Comparison of ENCODE assay signal across 11 cellular contexts in genomic region chr9:27109621-27110020, GRCh38. TPM values are rescaled to one million over a fixed set of nuclear protein-coding genes. Genes with fewer than 3 reads are reported as not detected.
DNase-seq lines count a peak whose midpoint lies in the region; ATAC-seq, FAIRE-seq and TF ChIP-seq lines count a peak whose summit lies in the region.
"Had no signal": no experiment of that assay in that cellular context is flagged by ENCODE, and none has a peak within 500 bp of the region (broad histone marks: within the 10 kb centered on the region; RNA-seq: fewer than 3 reads in every experiment).

No MANE protein-coding gene starts in this region.

- no peaks in the 10 kb centered on the region for H3K36me3 ChIP-seq in left ventricle myocardium inferior
- H3K36me3 ChIP-seq in esophagus muscularis mucosa: no peaks in the 10 kb centered on the region
- no peaks in the 10 kb centered on the region for H3K36me3 ChIP-seq in uterus

- WGBS in esophagus muscularis mucosa: 88% methylated on average over 2 of the region's 2 CpGs

- no peaks in the 10 kb centered on the region for H3K27me3 Mint-ChIP-seq in mesothelial cell of epicardium (ENCODE audit: low read depth)

- intact Hi-C loops in left ventricle myocardium inferior (cut with micrococcal nuclease): no loop called here
- intact Hi-C loops in Right ventricle myocardium superior (cut with DNase I): no loop called here
- intact Hi-C loops in esophagus muscularis mucosa (cut with DNase I): no loop called here
- intact Hi-C loops in uterus (cut with DNase I; ENCODE audit: low total_unique reads): no loop called here

- H3K36me3 Mint-ChIP-seq in mesothelial cell of epicardium: no peaks in the 10 kb centered on the region

- TF ChIP-seq CTCF in left ventricle myocardium inferior (IDR thresholded peaks at IDR 0.05; ENCODE audit: borderline replicate concordance) (no peak), esophagus muscularis mucosa (IDR thresholded peaks at IDR 0.05) (no peak), mesothelial cell of epicardium (IDR thresholded peaks at IDR 0.05; ENCODE audit: unreplicated experiment) (no peak), uterus (IDR thresholded peaks at IDR 0.05) (no peak)

- TF ChIP-seq POLR2A in esophagus muscularis mucosa (IDR thresholded peaks at IDR 0.05; ENCODE audit: low read depth): no peak
- TF ChIP-seq POLR2A in uterus (IDR thresholded peaks at IDR 0.05): no peak

- H3K4me3 Mint-ChIP-seq in mesothelial cell of epicardium: peak overlapping the region; percentile 57

- H3K27ac Mint-ChIP-seq in mesothelial cell of epicardium: peak overlapping the region; percentile 82

- no peaks in the 10 kb centered on the region for H3K27me3 ChIP-seq in left ventricle myocardium inferior (ENCODE audit: low read depth)
- no peaks in the 10 kb centered on the region for H3K27me3 ChIP-seq in esophagus muscularis mucosa
- H3K27me3 ChIP-seq in uterus: no peaks in the 10 kb centered on the region

- H3K4me3 ChIP-seq in left ventricle myocardium inferior (peak overlapping the region; percentile 64), esophagus muscularis mucosa (peak overlapping the region; percentile 27 to 34 (median 32)), uterus (peak overlapping the region; percentile 1 to 9)

- DNase-seq in left ventricle myocardium inferior (no peak), Right ventricle myocardium superior (no peak), esophagus muscularis mucosa (ENCODE audit: extremely low spot score) (no peak), mesothelial cell of epicardium (ENCODE audit: low spot score in 2 of 2, unreplicated experiment in 2 of 2) (no peak), uterus (no peak), urothelium cell line (ENCODE audit: low spot score) (no peak), NCI-H1105 (lab: John Stamatoyannopoulos, UW) (no peak)
- DNase-seq in activated CD8-positive, alpha-beta memory T cell treated with anti-CD3 and anti-CD28 coated beads, Interleukin-2, amount 50 U/mL, for 48 hours: no peak
- DNase-seq: effector memory CD4-positive, alpha-beta T cell; NCI-H1092; NCI-H524 had no signal

- H3K9me3 ChIP-seq in left ventricle myocardium inferior (replicated peaks) (no peaks in the 10 kb centered on the region), esophagus muscularis mucosa (no peaks in the 10 kb centered on the region), uterus (no peaks in the 10 kb centered on the region)

- peaks cover 35% of the 10 kb centered on the region for H3K4me1 Mint-ChIP-seq in mesothelial cell of epicardium

- peak overlapping the region; percentile 83 for H3K27ac ChIP-seq in left ventricle myocardium inferior (replicated peaks)
- H3K27ac ChIP-seq in esophagus muscularis mucosa (replicated peaks in 1 of 4): peak overlapping the region in 3 of 4 donors; percentile 12 to 38 (median 36)
- H3K27ac ChIP-seq in uterus: peak overlapping the region; percentile 19 to 72

- no peak for FAIRE-seq in urothelium cell line (lab: Jason Lieb, UNC)

- peaks cover 4% of the 10 kb centered on the region for H3K9me3 Mint-ChIP-seq in mesothelial cell of epicardium

- ATAC-seq in Right ventricle myocardium superior (ENCODE audit: poor library complexity): no peak

- TF ChIP-seq EP300 in esophagus muscularis mucosa (IDR thresholded peaks at IDR 0.05): no peak

- H3K4me1 ChIP-seq in left ventricle myocardium inferior (no peaks in the 10 kb centered on the region), esophagus muscularis mucosa (no peaks in the 10 kb centered on the region), uterus (no peaks in the 10 kb centered on the region)

RNA-seq across cellular contexts. Expression of gene TEK, which starts 0.6 kb away (rescaled TPM):
- total RNA-seq in left ventricle myocardium inferior (21.7 TPM), Right ventricle myocardium superior (19.1 TPM), esophagus muscularis mucosa (10 to 100 TPM in 3 of 4 donors, 1 to 10 TPM in 1; 7.5 to 17.4 (median 15.5) TPM), mesothelial cell of epicardium (5.9 to 6.7 TPM (median 6.1 TPM) in 3 replicates), uterus (10 to 100 TPM; 13.5 to 61.3 (median 34.2) TPM)

Comparison
In these comparisons a context has a peak if more than half of its experiments do, and no peak if none do; other contexts are left out.
1. H3K4me3 ChIP-seq: peak in every context shown above with its lines; median percentile 64 in left ventricle myocardium inferior; 32 in esophagus muscularis mucosa; 5 in uterus.